In genomic region chr2:96685285-96685591, GRCh38 we compare ENCODE assay signal across 30 cellular contexts. TPM values are rescaled to one million over a fixed set of nuclear protein-coding genes. Genes with fewer than 3 reads are reported as not detected.
DNase-seq lines count a peak whose midpoint lies in the region; ATAC-seq, FAIRE-seq and TF ChIP-seq lines count a peak whose summit lies in the region.
"Had no signal": no experiment of that assay in that cellular context is flagged by ENCODE, and none has a peak within 500 bp of the region (broad histone marks: within the 10 kb centered on the region; RNA-seq: fewer than 3 reads in every experiment).

No MANE protein-coding gene starts in this region.

- H3K4me2 ChIP-seq in K562 (ENCODE audit: insufficient read depth, low read length), result no peak overlapping the region

- DNase-seq in DMS79 treated with DMSO at 0.1 percent for 48 hours (lab: John Stamatoyannopoulos, UW) (peak; percentile 52), DMS79 (lab: John Stamatoyannopoulos, UW) (no peak), G401 (ENCODE audit: low spot score) (peak; percentile 3), K562 (ENCODE audit: extremely low read depth in 1 of 4, low spot score in 3 of 4) (no peak), myocyte (ENCODE audit: low read depth) (peak; percentile 11), tibial artery (no peak), frontal cortex (ENCODE audit: low spot score in 2 of 2) (no peak)
- DNase-seq: 8988T; activated CD4-positive, alpha-beta T cell treated with anti-CD3 and anti-CD28 coated beads for 36 hours; activated naive CD4-positive, alpha-beta T cell treated with Interleukin-2 at 50 U/mL for 16 hours; activated T-cell treated with anti-CD3 and anti-CD28 coated beads, Interleukin-2, amount 50 U/mL, for 4 hours; AML-193; EL; foreskin fibroblast; hypothalamus; NCI-H1417 treated with DMSO at 0.1 percent for 48 hours; NCI-H2107; occipital lobe; OCI-M1; SIG-M5; stimulated activated CD4-positive, alpha-beta T cell treated with anti-CD3 and anti-CD28 coated beads, Interleukin-12 subunit alpha, Interleukin-12 subunit beta, amount 100 ng/mL, for 4 hours; stimulated activated CD4-positive, alpha-beta T cell treated with anti-CD3 and anti-CD28 coated beads, Interleukin-4, amount 100 ng/mL, for 4 hours; stimulated activated naive CD8-positive, alpha-beta T cell treated with anti-CD3 and anti-CD28 coated beads, Interleukin-15, Interleukin-2, amounts not matched to agents 100 U/mL and 50 U/mL, for 24 hours had no signal

- 20% methylated on average over 9 of the region's 10 CpGs for WGBS in K562 (ENCODE audit: insufficient coverage, low coverage, missing lambda C conversion rate)

- no TSS peak for BruUV-seq in K562 (replicated peaks; lab: Mats Ljungman, UMichigan)

- no peaks in the 10 kb centered on the region for H3K9me1 ChIP-seq in K562 (ENCODE audit: control insufficient read depth, insufficient read depth, low read length)

- in situ Hi-C loops in G401 (cut with HindIII; ENCODE audit: low sequenced_read_pairs) (no loop called here), K562 (cut with MboI) (no loop called here)

- H3K79me2 ChIP-seq in K562 (ENCODE audit: control insufficient read depth, insufficient read depth, low read length), result no peaks in the 10 kb centered on the region

- FAIRE-seq in K562 (lab: Jason Lieb, UNC) (no peak), frontal cortex (lab: Jason Lieb, UNC) (no peak)
- FAIRE-seq: islet of Langerhans had no signal

- 0 out of 2 replicates have a peak, but pooled peaks cover 17% of the 10 kb centered on the region for H4K20me1 ChIP-seq in K562 (replicated peaks; ENCODE audit: control insufficient read depth, insufficient read depth, low read length)

- intact Hi-C loops in K562 (cut with micrococcal nuclease), result no loop called here
- intact Hi-C loops in tibial artery (cut with DNase I; ENCODE audit: low total_unique reads), result no loop called here

- H3K9me3 ChIP-seq in K562 (replicated peaks; ENCODE audit: control insufficient read depth, insufficient read depth, low read depth, low read length), result no peaks in the 10 kb centered on the region
- H3K9me3 ChIP-seq in tibial artery, result no peaks in the 10 kb centered on the region
- H3K9me3 ChIP-seq: tibial nerve had no signal

- H3K9ac ChIP-seq in K562 (ENCODE audit: insufficient read depth in 1 of 2, low read depth in 2 of 2, low read length in 2 of 2), result peak overlapping the region in 1 of 2 experiments; percentile 78; a peak in 2 of 4 replicates

- TF ChIP-seq RAD21 in K562 (CRISPR knock-in tag; conservative IDR thresholded peaks at IDR 0.05 in 1 of 2, IDR thresholded peaks at IDR 0.05 in 1 of 2), result no peak

- H3K27me3 ChIP-seq in K562 (ENCODE audit: control insufficient read depth in 2 of 2, insufficient read depth in 2 of 2, low read length in 2 of 2), result peaks cover 20 to 42% of the 10 kb centered on the region in 2 experiments; a peak in 4 of 5 replicates
- peaks cover 0 to 22% of the 10 kb centered on the region in 2 donors for H3K27me3 ChIP-seq in tibial artery

- POLR2A ChIA-PET in K562 (lab: Yijun Ruan, JAX), result interaction anchor here (0.5 to 0.7 kb wide), 2 partner anchors 8 to 245 kb away, joined by 3 read pairs; no protein-coding TSS in a partner anchor

- H2AFZ ChIP-seq in K562 (ENCODE audit: low read depth, low read length), result no peak overlapping the region

- H3K4me1 ChIP-seq in K562 (replicated peaks in 1 of 2; ENCODE audit: control insufficient read depth in 2 of 2, insufficient read depth in 2 of 2, low read length in 2 of 2) (peaks cover 6 to 22% of the 10 kb centered on the region in 2 experiments; a peak in 3 of 5 replicates), tibial artery (peaks cover 0 to 8% (median 4%) of the 10 kb centered on the region in 4 donors)

- H3K27ac ChIP-seq in K562 (ENCODE audit: extremely low read depth, low read depth, low read length) (no peak overlapping the region), tibial artery (no peak overlapping the region)
- H3K27ac ChIP-seq: tibial nerve had no signal

- H3K4me3 ChIP-seq in K562 (no peak overlapping the region), tibial artery (no peak overlapping the region)
- H3K4me3 ChIP-seq: tibial nerve had no signal

- CTCF ChIA-PET in K562 (lab: Yijun Ruan, JAX; ENCODE audit: low intra/inter-chr PET ratio), result no interaction called here

- ATAC-seq in K562 (no peak), GM18873 (IDR thresholded peaks at IDR 0.05; ENCODE audit: low FRiP score, unreplicated experiment) (no peak)
- ATAC-seq: activated CD4-positive, alpha-beta T cell treated with anti-CD3 and anti-CD28 coated beads for 36 hours; activated T-cell treated with anti-CD3 and anti-CD28 coated beads, Interleukin-2, amount 50 U/mL, for 4 hours; stimulated activated naive CD8-positive, alpha-beta T cell treated with anti-CD3 and anti-CD28 coated beads, Interleukin-15, Interleukin-2, amounts not matched to agents 100 U/mL and 50 U/mL, for 24 hours had no signal

- no peaks in the 10 kb centered on the region for H3K36me3 ChIP-seq in K562 (ENCODE audit: control insufficient read depth, insufficient read depth, low read length)
- no peaks in the 10 kb centered on the region for H3K36me3 ChIP-seq in tibial artery
- H3K36me3 ChIP-seq: tibial nerve had no signal

- no peak for TF ChIP-seq POLR2A in K562 (conservative IDR thresholded peaks at IDR 0.05)

- TF ChIP-seq EP300 in K562 (IDR thresholded peaks at IDR 0.05; ENCODE audit: low read length), result no peak

- TF ChIP-seq CTCF in K562 (IDR thresholded peaks at IDR 0.05 in 2 of 3, conservative IDR thresholded peaks at IDR 0.05 in 1 of 3; ENCODE audit: insufficient read depth in 2 of 3, low read depth in 1 of 3, low read length in 3 of 3) (no peak), tibial artery (IDR thresholded peaks at IDR 0.05) (no peak)

RNA-seq across cellular contexts. Expression of gene FER1L5, which starts 42.7 kb away (rescaled TPM):
- not detected in 2 replicates for total RNA-seq in G401 (2014; rRNA removed; shearing (Covaris generic))
- total RNA-seq in K562 (2011; cell fraction: chromatin; rRNA removed; ENCODE audit: low replicate concordance), result 0.19 TPM in 1 of 2 replicates, not detected in the other
- not detected in 2 replicates for total RNA-seq in K562 (2011; cell fraction: nucleolus; rRNA removed)
- not detected in 2 replicates for total RNA-seq in K562 (2011; cell fraction: nucleoplasm; rRNA removed)
- not detected in 2 replicates for total RNA-seq in K562 (2014; rRNA removed)
- total RNA-seq in K562 (2014; rRNA removed; fragmentation: Illumina TruSeq; extraction: Trizol), result not detected in 2 replicates
- total RNA-seq in K562 (2015; rRNA removed; fragmentation: Illumina TruSeq; extraction: Trizol), result not detected in 2 replicates
- not detected in 2 replicates for total RNA-seq in K562 (2021)
- 0.01 TPM in 1 of 2 replicates, not detected in the other for polyA plus RNA-seq in K562 (2011; rRNA removed)
- polyA plus RNA-seq in K562 (2011; cell fraction: cytosol; rRNA removed), result not detected in 2 replicates
- polyA plus RNA-seq in K562 (2011; cell fraction: nucleus; rRNA removed), result not detected in 2 replicates
- polyA plus RNA-seq in K562 (2012), result not detected in 2 replicates
- polyA plus RNA-seq in K562 (2014; fragmentation: Illumina TruSeq; extraction: Trizol), result not detected in 2 replicates
- polyA plus RNA-seq in K562 (2014; fragmentation: Nextera tagmentation; extraction: Ambion mirVana), result under 1 TPM; 0.01 TPM
- not detected in 2 replicates for polyA plus RNA-seq in K562 (2014; rRNA removed)
- polyA minus RNA-seq in K562 (2011; rRNA and poly(A)+ RNA removed), result 0.03 TPM in 1 of 2 replicates, not detected in the other
- polyA minus RNA-seq in K562 (2011; cell fraction: cytosol; rRNA and poly(A)+ RNA removed), result not detected in 2 replicates
- not detected in 2 replicates for polyA minus RNA-seq in K562 (2011; cell fraction: nucleus; rRNA and poly(A)+ RNA removed)
- not detected in 2 replicates for total RNA-seq in myocyte
- polyA plus RNA-seq in myocyte (2012), result not detected
- 0.41 TPM for total RNA-seq in frontal cortex
- total RNA-seq: activated CD4-positive, alpha-beta T cell treated with anti-CD3 and anti-CD28 coated beads for 36 hours; activated CD8-positive, alpha-beta memory T cell treated with anti-CD3 and anti-CD28 coated beads for 36 hours; activated T-cell treated with anti-CD3 and anti-CD28 coated beads, Interleukin-2, amount 50 U/mL, for 4 hours; dermis microvascular lymphatic vessel endothelial cell; lung microvascular endothelial cell; T-helper 1 cell treated with Interleukin-12 subunit alpha and Interleukin-12 subunit beta and Interleukin-4 antibody, amounts not matched to agents 30 ng/mL and 1 ng/mL, for 36 hours had no signal

RNA-seq across cellular contexts. Expression of gene KANSL3, which starts 47.1 kb away (rescaled TPM):
- 17.7 and 33.5 TPM in 2 replicates for total RNA-seq in G401 (2014; rRNA removed; shearing (Covaris generic))
- 185 and 224 TPM in 2 replicates for total RNA-seq in K562 (2011; cell fraction: chromatin; rRNA removed; ENCODE audit: low replicate concordance)
- 117 and 128 TPM in 2 replicates for total RNA-seq in K562 (2011; cell fraction: nucleolus; rRNA removed)
- total RNA-seq in K562 (2011; cell fraction: nucleoplasm; rRNA removed), result 131 and 167 TPM in 2 replicates
- total RNA-seq in K562 (2014; rRNA removed), result 32.8 and 34.4 TPM in 2 replicates
- 25.5 and 29.1 TPM in 2 replicates for total RNA-seq in K562 (2014; rRNA removed; fragmentation: Illumina TruSeq; extraction: Trizol)
- total RNA-seq in K562 (2015; rRNA removed; fragmentation: Illumina TruSeq; extraction: Trizol), result 30.0 and 31.1 TPM in 2 replicates
- 43.7 and 46.2 TPM in 2 replicates for total RNA-seq in K562 (2021)
- 27.1 and 35.5 TPM in 2 replicates for polyA plus RNA-seq in K562 (2011; rRNA removed)
- 28.7 and 29.0 TPM in 2 replicates for polyA plus RNA-seq in K562 (2011; cell fraction: cytosol; rRNA removed)
- 80.3 and 95.3 TPM in 2 replicates for polyA plus RNA-seq in K562 (2011; cell fraction: nucleus; rRNA removed)
- polyA plus RNA-seq in K562 (2012), result 35.6 and 36.3 TPM in 2 replicates
- 33.8 and 36.5 TPM in 2 replicates for polyA plus RNA-seq in K562 (2014; fragmentation: Illumina TruSeq; extraction: Trizol)
- 10 to 100 TPM; 11.3 to 20.1 TPM for polyA plus RNA-seq in K562 (2014; fragmentation: Nextera tagmentation; extraction: Ambion mirVana)
- polyA plus RNA-seq in K562 (2014; rRNA removed), result 27.9 and 31.3 TPM in 2 replicates
- 62.4 and 65.0 TPM in 2 replicates for polyA minus RNA-seq in K562 (2011; rRNA and poly(A)+ RNA removed)
- 25.7 and 31.9 TPM in 2 replicates for polyA minus RNA-seq in K562 (2011; cell fraction: cytosol; rRNA and poly(A)+ RNA removed)
- 55.6 and 71.6 TPM in 2 replicates for polyA minus RNA-seq in K562 (2011; cell fraction: nucleus; rRNA and poly(A)+ RNA removed)
- total RNA-seq in myocyte, result 32.8 and 38.6 TPM in 2 replicates
- 28.6 TPM for polyA plus RNA-seq in myocyte (2012)
- 22.0 TPM for total RNA-seq in frontal cortex

RNA-seq across cellular contexts. Expression of gene LMAN2L, which starts 54.6 kb away (rescaled TPM):
- total RNA-seq in G401 (2014; rRNA removed; shearing (Covaris generic)), result 31.8 and 75.0 TPM in 2 replicates
- 23.1 and 26.6 TPM in 2 replicates for total RNA-seq in K562 (2011; cell fraction: chromatin; rRNA removed; ENCODE audit: low replicate concordance)
- total RNA-seq in K562 (2011; cell fraction: nucleolus; rRNA removed), result 23.9 and 25.3 TPM in 2 replicates
- total RNA-seq in K562 (2011; cell fraction: nucleoplasm; rRNA removed), result 23.2 and 26.7 TPM in 2 replicates
- total RNA-seq in K562 (2014; rRNA removed) (7.2 and 11.0 TPM in 2 replicates), K562 (2014; rRNA removed; fragmentation: Illumina TruSeq; extraction: Trizol) (10.0 and 10.8 TPM in 2 replicates), K562 (2015; rRNA removed; fragmentation: Illumina TruSeq; extraction: Trizol) (12.3 and 13.1 TPM in 2 replicates), K562 (2021) (9.2 and 9.8 TPM in 2 replicates), myocyte (26.4 and 28.2 TPM in 2 replicates), frontal cortex (23.6 TPM)
- polyA plus RNA-seq in K562 (2011; rRNA removed) (14.7 and 17.7 TPM in 2 replicates), K562 (2014; fragmentation: Illumina TruSeq; extraction: Trizol) (10.2 and 12.5 TPM in 2 replicates), K562 (2014; fragmentation: Nextera tagmentation; extraction: Ambion mirVana) (10 to 100 TPM; 24.4 to 37.7 TPM), K562 (2014; rRNA removed) (9.2 and 12.2 TPM in 2 replicates)
- 10.8 and 13.6 TPM in 2 replicates for polyA plus RNA-seq in K562 (2011; cell fraction: cytosol; rRNA removed)
- 11.2 and 13.0 TPM in 2 replicates for polyA plus RNA-seq in K562 (2011; cell fraction: nucleus; rRNA removed)
- polyA plus RNA-seq in K562 (2012), result 11.7 and 15.4 TPM in 2 replicates
- polyA minus RNA-seq in K562 (2011; rRNA and poly(A)+ RNA removed), result 11.6 and 12.3 TPM in 2 replicates
- polyA minus RNA-seq in K562 (2011; cell fraction: cytosol; rRNA and poly(A)+ RNA removed), result 3.5 and 4.0 TPM in 2 replicates
- polyA minus RNA-seq in K562 (2011; cell fraction: nucleus; rRNA and poly(A)+ RNA removed), result 5.7 TPM in 2 replicates
- 20.3 TPM for polyA plus RNA-seq in myocyte (2012)

Comparison
In these comparisons a context has a peak if more than half of its experiments do, and no peak if none do; other contexts are left out.
1. DNase-seq: peak in DMS79 treated with DMSO at 0.1 percent for 48 hours (single experiment), G401 (single experiment) and myocyte (single experiment); none in DMS79 (single experiment), K562 (0 of 4), tibial artery (0 of 2) and frontal cortex (0 of 2).